15 cellular contexts compared by ENCODE assay signal in genomic region chr5:73443725-73444498, GRCh38. TPM values are rescaled to one million over a fixed set of nuclear protein-coding genes. Genes with fewer than 3 reads are reported as not detected.
DNase-seq lines count a peak whose midpoint lies in the region; ATAC-seq and TF ChIP-seq lines count a peak whose summit lies in the region.
"Had no signal": no experiment of that assay in that cellular context is flagged by ENCODE, and none has a peak within 500 bp of the region (broad histone marks: within the 10 kb centered on the region; RNA-seq: fewer than 3 reads in every experiment).

No MANE protein-coding gene starts in this region.

- H3K4me3 ChIP-seq in iPS DF 6.9 (ENCODE audit: low read length): peak overlapping the region; percentile 4; the same call in 1 of the 2 replicates

- intact Hi-C loops in sciatic nerve (cut with DNase I): loop anchor here (10.0 kb wide), 1 partner anchor 209 kb away; no protein-coding TSS in a partner anchor
- intact Hi-C loops in Calu3 (cut with micrococcal nuclease; ENCODE audit: unreplicated experiment): no loop called here

- WGBS in iPS DF 6.9 (ENCODE audit: insufficient coverage, insufficient read length): no CpG with 5 or more reads among the region's 42 CpGs

- peaks cover 83% of the 10 kb centered on the region for H3K27me3 Mint-ChIP-seq in activated T-cell treated with anti-CD3 and anti-CD28 coated beads, Interleukin-2, amount 50 U/mL, for 24 hours
- peaks cover 80% of the 10 kb centered on the region for H3K27me3 Mint-ChIP-seq in activated T-cell treated with anti-CD3 and anti-CD28 coated beads, Interleukin-2, amount 50 U/mL, for 4 hours (ENCODE audit: low read depth)
- peaks cover 27% of the 10 kb centered on the region for H3K27me3 Mint-ChIP-seq in Calu3 (ENCODE audit: unreplicated experiment)

- peaks cover 64% of the 10 kb centered on the region for H3K27me3 ChIP-seq in iPS DF 6.9 (ENCODE audit: control insufficient read depth, insufficient read depth, low read length)

- no peak overlapping the region for H3K27ac ChIP-seq in iPS DF 6.9 (ENCODE audit: low read length)

- peak; percentile 37 for DNase-seq in activated T-cell treated with anti-CD3 and anti-CD28 coated beads, Interleukin-2, amount 50 U/mL, for 24 hours
- DNase-seq in activated T-cell treated with anti-CD3 and anti-CD28 coated beads, Interleukin-2, amount 50 U/mL, for 4 hours: no peak
- DNase-seq in NCI-H526 treated with DMSO at 0.1 percent for 48 hours (lab: John Stamatoyannopoulos, UW): peak; percentile 39
- no peak for DNase-seq in iPS DF 6.9 (ENCODE audit: low read depth, low spot score)
- peak; percentile 62 for DNase-seq in sciatic nerve (ENCODE audit: low spot score)
- no peak for DNase-seq in C1 segment of cervical spinal cord (lab: John Stamatoyannopoulos, UW)
- DNase-seq in AG08396 (ENCODE audit: low spot score): no peak
- DNase-seq in Calu3: no peak
- DNase-seq: activated effector memory CD4-positive, alpha-beta T cell treated with anti-CD3 and anti-CD28 coated beads, Interleukin-2, amount 50 U/mL, for 16 hours; cerebellar nuclear complex; DND-41; NCI-H1436 treated with DMSO at 0.1 percent for 48 hours; stimulated activated CD4-positive, alpha-beta T cell treated with anti-CD3 and anti-CD28 coated beads, Interleukin-15, amount 100 ng/mL, for 24 hours had no signal

- H3K9me3 ChIP-seq in iPS DF 6.9 (ENCODE audit: control insufficient read depth, insufficient read depth, low read length): no peaks in the 10 kb centered on the region

- BruUV-seq in Calu3 (replicated peaks; lab: Mats Ljungman, UMichigan): no TSS peak

- H3K36me3 ChIP-seq in iPS DF 6.9 (ENCODE audit: control insufficient read depth, insufficient read depth, low read length): no peaks in the 10 kb centered on the region

- TF ChIP-seq CTCF in Calu3 (IDR thresholded peaks at IDR 0.05; ENCODE audit: unreplicated experiment): no peak

- no peak overlapping the region for H3K4me3 Mint-ChIP-seq in activated T-cell treated with anti-CD3 and anti-CD28 coated beads, Interleukin-2, amount 50 U/mL, for 24 hours
- no peak overlapping the region for H3K4me3 Mint-ChIP-seq in activated T-cell treated with anti-CD3 and anti-CD28 coated beads, Interleukin-2, amount 50 U/mL, for 4 hours
- no peak overlapping the region for H3K4me3 Mint-ChIP-seq in Calu3 (ENCODE audit: low read depth, unreplicated experiment)
- H3K4me3 Mint-ChIP-seq: natural killer cell treated with Interleukin-12 subunit alpha and Interleukin-12 subunit beta and Interleukin-15 and Interleukin-18, amount 100 ng/mL, for 72 hours had no signal

- ATAC-seq in activated T-cell treated with anti-CD3 and anti-CD28 coated beads, Interleukin-2, amount 50 U/mL, for 4 hours: no peak
- peak; percentile 4 for ATAC-seq in sciatic nerve
- ATAC-seq: activated CD4-positive, CD25-positive, alpha-beta regulatory T cell treated with anti-CD3 and anti-CD28 coated beads, Interleukin-2, amount 50 U/mL, for 24 hours; natural killer cell treated with Interleukin-12 subunit alpha and Interleukin-12 subunit beta and Interleukin-15 and Interleukin-18, amount 100 ng/mL, for 72 hours had no signal

- H3K27ac Mint-ChIP-seq in activated T-cell treated with anti-CD3 and anti-CD28 coated beads, Interleukin-2, amount 50 U/mL, for 24 hours: peak overlapping the region; percentile 40
- no peak overlapping the region for H3K27ac Mint-ChIP-seq in Calu3 (ENCODE audit: unreplicated experiment)
- H3K27ac Mint-ChIP-seq: natural killer cell treated with Interleukin-12 subunit alpha and Interleukin-12 subunit beta and Interleukin-15 and Interleukin-18, amount 100 ng/mL, for 72 hours had no signal

- peaks cover 9% of the 10 kb centered on the region for H3K4me1 Mint-ChIP-seq in activated T-cell treated with anti-CD3 and anti-CD28 coated beads, Interleukin-2, amount 50 U/mL, for 24 hours (ENCODE audit: low read depth)
- H3K4me1 Mint-ChIP-seq in activated T-cell treated with anti-CD3 and anti-CD28 coated beads, Interleukin-2, amount 50 U/mL, for 4 hours (ENCODE audit: low read depth): peaks cover 11% of the 10 kb centered on the region
- no peaks in the 10 kb centered on the region for H3K4me1 Mint-ChIP-seq in Calu3 (ENCODE audit: low read depth, unreplicated experiment)

- no peaks in the 10 kb centered on the region; the same call in 1 of the 2 replicates for H3K4me1 ChIP-seq in iPS DF 6.9 (ENCODE audit: control insufficient read depth, insufficient read depth, low read length)

- H3K9me3 Mint-ChIP-seq in activated T-cell treated with anti-CD3 and anti-CD28 coated beads, Interleukin-2, amount 50 U/mL, for 24 hours: no peaks in the 10 kb centered on the region
- no peaks in the 10 kb centered on the region for H3K9me3 Mint-ChIP-seq in activated T-cell treated with anti-CD3 and anti-CD28 coated beads, Interleukin-2, amount 50 U/mL, for 4 hours
- H3K9me3 Mint-ChIP-seq in Calu3 (ENCODE audit: low read depth, unreplicated experiment): no peaks in the 10 kb centered on the region
- H3K9me3 Mint-ChIP-seq: natural killer cell treated with Interleukin-12 subunit alpha and Interleukin-12 subunit beta and Interleukin-15 and Interleukin-18, amount 100 ng/mL, for 72 hours had no signal

- CTCF ChIA-PET in Calu3 (lab: Charles Lee): no interaction called here

- no peaks in the 10 kb centered on the region for H3K36me3 Mint-ChIP-seq in activated T-cell treated with anti-CD3 and anti-CD28 coated beads, Interleukin-2, amount 50 U/mL, for 24 hours (ENCODE audit: low read depth)
- H3K36me3 Mint-ChIP-seq in activated T-cell treated with anti-CD3 and anti-CD28 coated beads, Interleukin-2, amount 50 U/mL, for 4 hours (ENCODE audit: insufficient read depth): no peaks in the 10 kb centered on the region
- H3K36me3 Mint-ChIP-seq in Calu3 (ENCODE audit: insufficient read depth, unreplicated experiment): peaks cover 25% of the 10 kb centered on the region

RNA-seq across cellular contexts. Expression of gene FOXD1, which starts 4.7 kb away (rescaled TPM):
- under 1 TPM in 1 of 3 donors, not detected in 2; 0.13 TPM for total RNA-seq in activated T-cell treated with anti-CD3 and anti-CD28 coated beads, Interleukin-2, amount 50 U/mL, for 4 hours
- total RNA-seq in sciatic nerve (99.3 TPM), Calu3 (2022) (6.4 and 7.8 TPM in 2 replicates)

RNA-seq across cellular contexts. Expression of gene BTF3, which starts 54.3 kb away (rescaled TPM):
- total RNA-seq in activated T-cell treated with anti-CD3 and anti-CD28 coated beads, Interleukin-2, amount 50 U/mL, for 4 hours: 1,000 to 10,000 TPM in 2 of 3 donors, 100 to 1,000 TPM in 1; 967 to 1,090 (median 1,019) TPM
- total RNA-seq in sciatic nerve (508 TPM), Calu3 (2022) (794 and 872 TPM in 2 replicates)

Comparison
In these comparisons a context has a peak if more than half of its experiments do, and no peak if none do; other contexts are left out.
1. DNase-seq: peak in activated T-cell treated with anti-CD3 and anti-CD28 coated beads, Interleukin-2, amount 50 U/mL, for 24 hours (single experiment), NCI-H526 treated with DMSO at 0.1 percent for 48 hours (single experiment) and sciatic nerve (single experiment); none in activated T-cell treated with anti-CD3 and anti-CD28 coated beads, Interleukin-2, amount 50 U/mL, for 4 hours (single experiment), iPS DF 6.9 (single experiment), C1 segment of cervical spinal cord (0 of 14), AG08396 (single experiment) and Calu3 (single experiment).
2. RNA of gene FOXD1, which starts 4.7 kb away (total RNA-seq): 99.3 TPM in sciatic nerve (single experiment); 6.4 to 7.8 TPM in Calu3 and 0.13 TPM in activated T-cell treated with anti-CD3 and anti-CD28 coated beads, Interleukin-2, amount 50 U/mL, for 4 hours; every median in the first group is over 10 times any median in the second.